23 cellular contexts compared by ENCODE assay signal in genomic region chr5:146710348-146710747, GRCh38.
"Had no signal": no experiment of that assay in that cellular context is flagged by ENCODE, and none has a peak within 500 bp of the region (broad histone marks: within the 10 kb centered on the region; RNA-seq: fewer than 3 reads in every experiment).

No MANE protein-coding gene starts in this region.

- H3K27me3 ChIP-seq: dorsolateral prefrontal cortex, esophagus muscularis mucosa, pancreas, tibial artery, upper lobe of right lung, vagina had no signal

- H3K4me3 ChIP-seq: dorsolateral prefrontal cortex, esophagus muscularis mucosa, left ventricle myocardium inferior, lower lobe of right lung, pancreas, smooth muscle cell, tibial artery, upper lobe of right lung, vagina had no signal

- ATAC-seq: left cardiac atrium; lower lobe of right lung; pancreas; right cardiac atrium; stimulated activated effector memory CD8-positive, alpha-beta T cell treated with anti-CD3 and anti-CD28 coated beads, Interleukin-12 subunit alpha, Interleukin-12 subunit beta, amount 100 ng/mL, for 72 hours; stimulated activated naive CD8-positive, alpha-beta T cell treated with anti-CD3 and anti-CD28 coated beads, Interleukin-15, Interleukin-2, amounts not matched to agents 100 U/mL and 50 U/mL, for 24 hours; upper lobe of right lung had no signal

- H3K36me3 ChIP-seq: esophagus muscularis mucosa, left ventricle myocardium inferior, lower lobe of right lung, pancreas, tibial artery, upper lobe of right lung, vagina had no signal

- DNase-seq: cortex of kidney; dorsolateral prefrontal cortex; effector CD8-positive, alpha-beta T cell; immature natural killer cell; kidney; left cardiac atrium; left ventricle myocardium inferior; lower lobe of right lung; mesenchymal stem cell; midbrain; naive B cell; occipital lobe; pancreas; right cardiac atrium; stimulated activated CD4-positive, alpha-beta T cell treated with anti-CD3 and anti-CD28 coated beads, Interleukin-2, amount 100 ng/mL, for 48 hours; stimulated activated CD8-positive, alpha-beta memory T cell treated with anti-CD3 and anti-CD28 coated beads, Interleukin-4, amount 100 ng/mL, for 48 hours; stimulated activated naive CD8-positive, alpha-beta T cell treated with anti-CD3 and anti-CD28 coated beads, Interleukin-15, Interleukin-2, amounts not matched to agents 100 U/mL and 50 U/mL, for 24 hours; tibial artery; upper lobe of right lung had no signal

- FAIRE-seq: kidney, pancreas had no signal
